21 cellular contexts compared by ENCODE assay signal in the genomic region with DNA sequence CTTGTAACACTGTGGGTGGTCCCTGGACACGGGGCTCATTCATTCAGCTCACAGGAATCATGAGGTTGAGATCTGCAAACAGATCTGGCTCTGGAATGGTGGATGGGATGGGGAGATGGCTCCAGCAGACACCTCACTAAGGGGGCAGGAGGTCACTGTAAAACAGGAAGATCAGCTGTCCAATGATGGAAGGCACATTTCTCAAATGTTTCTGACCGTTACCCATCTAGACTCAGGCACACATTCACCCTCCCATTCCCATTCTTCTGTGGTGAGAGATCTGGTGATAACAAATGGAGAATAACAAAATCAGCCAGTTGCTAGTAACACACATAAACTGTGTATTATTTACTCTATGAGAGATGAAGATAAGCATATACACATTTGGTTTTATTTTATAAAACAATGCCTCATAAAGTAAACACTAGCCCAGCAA.
DNase-seq lines count a peak whose midpoint lies in the region; ATAC-seq, FAIRE-seq and TF ChIP-seq lines count a peak whose summit lies in the region.
"Had no signal": no experiment of that assay in that cellular context is flagged by ENCODE, and none has a peak within 500 bp of the region (broad histone marks: within the 10 kb centered on the region; RNA-seq: fewer than 3 reads in every experiment).

No MANE protein-coding gene starts in this region.

- no peaks in the 10 kb centered on the region for H3K9me3 ChIP-seq in Panc1 (ENCODE audit: control insufficient read depth, insufficient read depth, low read depth, low read length)
- H3K9me3 ChIP-seq in naive thymus-derived CD4-positive, alpha-beta T cell (ENCODE audit: control insufficient read depth in 2 of 3, low read length in 3 of 3) = no peaks in the 10 kb centered on the region
- H3K9me3 ChIP-seq: BLaER1, breast epithelium, pancreas, stomach had no signal

- CTCF ChIA-PET in Panc1 (lab: Charles Lee) = no interaction called here
- CTCF ChIA-PET in naive thymus-derived CD4-positive, alpha-beta T cell (lab: Charles Lee) = no interaction called here

- peaks cover 20% of the 10 kb centered on the region for H3K4me1 ChIP-seq in Panc1 (ENCODE audit: control insufficient read depth, insufficient read depth, low read length)
- no peaks in the 10 kb centered on the region for H3K4me1 ChIP-seq in naive thymus-derived CD4-positive, alpha-beta T cell (ENCODE audit: control insufficient read depth in 2 of 2, insufficient read depth in 2 of 2, low read length in 2 of 2)
- H3K4me1 ChIP-seq: breast epithelium, pancreas, stomach had no signal

- TF ChIP-seq CTCF in Panc1 (IDR thresholded peaks at IDR 0.05) = no peak
- TF ChIP-seq CTCF in fibroblast of villous mesenchyme (IDR thresholded peaks at IDR 0.05; ENCODE audit: insufficient read depth, low read depth, low read length) = no peak
- TF ChIP-seq CTCF in type B pancreatic cell (conservative IDR thresholded peaks at IDR 0.05) = no peak
- no peak for TF ChIP-seq CTCF in progenitor cell of endocrine pancreas (IDR thresholded peaks at IDR 0.05; ENCODE audit: unreplicated experiment)

- no peaks in the 10 kb centered on the region for H3K36me3 Mint-ChIP-seq in type B pancreatic cell
- H3K36me3 Mint-ChIP-seq in progenitor cell of endocrine pancreas (ENCODE audit: insufficient read depth) = no peaks in the 10 kb centered on the region
- no peaks in the 10 kb centered on the region for H3K36me3 Mint-ChIP-seq in naive thymus-derived CD4-positive, alpha-beta T cell
- H3K36me3 Mint-ChIP-seq: activated naive CD8-positive, alpha-beta T cell; naive B cell had no signal

- H3K4me3 Mint-ChIP-seq in type B pancreatic cell (peak overlapping the region; percentile 40), progenitor cell of endocrine pancreas (ENCODE audit: low read depth) (no peak overlapping the region)
- peak overlapping the region in 1 of 10 donors; percentile 27 for H3K4me3 Mint-ChIP-seq in naive thymus-derived CD4-positive, alpha-beta T cell
- H3K4me3 Mint-ChIP-seq: activated naive CD8-positive, alpha-beta T cell; dendritic cell treated with granulocyte-macrophage colony-stimulating factor and Interleukin-4, amounts not matched to agents 40 ng/mL and 50 ng/mL, for 4 days; naive B cell had no signal

- no peak for FAIRE-seq in GM12891 (lab: Jason Lieb, UNC)
- FAIRE-seq: pancreas had no signal

- H3K4me3 ChIP-seq in Panc1 (ENCODE audit: low read depth in 2 of 2, low read length in 2 of 2) (no peak overlapping the region), fibroblast of villous mesenchyme (ENCODE audit: low read depth, low read length) (no peak overlapping the region)
- no peak overlapping the region for H3K4me3 ChIP-seq in naive thymus-derived CD4-positive, alpha-beta T cell (ENCODE audit: low read length)
- H3K4me3 ChIP-seq: BLaER1, breast epithelium, pancreas, stomach had no signal

- peak; percentile 23 for DNase-seq in ELR (ENCODE audit: low read depth)
- peak; percentile 61 for DNase-seq in Panc1 (ENCODE audit: low read depth, low spot score)
- peak; percentile 83 for DNase-seq in fibroblast of villous mesenchyme (ENCODE audit: low read depth)
- DNase-seq in type B pancreatic cell (ENCODE audit: extremely low spot score, unreplicated experiment) = no peak
- DNase-seq in progenitor cell of endocrine pancreas (ENCODE audit: low spot score, unreplicated experiment) = no peak
- no peak for DNase-seq in GM12891 (ENCODE audit: insufficient read length, low spot score)
- no peak for DNase-seq in naive thymus-derived CD4-positive, alpha-beta T cell
- DNase-seq: activated CD4-positive, CD25-positive, alpha-beta regulatory T cell treated with anti-CD3 and anti-CD28 coated beads, Interleukin-2, amount 50 U/mL, for 72 hours; DMS 273 treated with DMSO at 0.1 percent for 48 hours; naive B cell; NCI-H1048; NCI-H2081; NCI-H69; pancreas; stimulated activated CD4-positive, alpha-beta T cell treated with anti-CD3 and anti-CD28 coated beads, Interleukin-2, amount 100 ng/mL, for 24 hours; stomach; T-helper 9 cell had no signal

- in situ Hi-C loops in Panc1 (cut with HindIII; ENCODE audit: low pct_unique_long_range_greater_than_20kb, low sequenced_read_pairs) = no loop called here

- BruUV-seq in Panc1 (replicated peaks; lab: Mats Ljungman, UMichigan) = no TSS peak

- TF ChIP-seq POLR2A in GM12891 (IDR thresholded peaks at IDR 0.05; ENCODE audit: low read depth, low read length) = no peak

- H3K4me1 Mint-ChIP-seq in type B pancreatic cell (ENCODE audit: unreplicated experiment) (peaks cover 24% of the 10 kb centered on the region), progenitor cell of endocrine pancreas (ENCODE audit: low read depth) (peaks cover 14% of the 10 kb centered on the region)
- peaks cover 5 to 12% (median 10%) of the 10 kb centered on the region in 7 donors for H3K4me1 Mint-ChIP-seq in naive thymus-derived CD4-positive, alpha-beta T cell
- H3K4me1 Mint-ChIP-seq: naive B cell had no signal

- H3K27me3 Mint-ChIP-seq in type B pancreatic cell = peaks cover 25% of the 10 kb centered on the region
- H3K27me3 Mint-ChIP-seq in progenitor cell of endocrine pancreas = peaks cover 11% of the 10 kb centered on the region
- peaks cover 12 to 51% (median 25%) of the 10 kb centered on the region in 5 donors for H3K27me3 Mint-ChIP-seq in naive thymus-derived CD4-positive, alpha-beta T cell

- H3K36me3 ChIP-seq in Panc1 (ENCODE audit: control insufficient read depth, insufficient read depth, low read length) = no peaks in the 10 kb centered on the region
- H3K36me3 ChIP-seq in naive thymus-derived CD4-positive, alpha-beta T cell (ENCODE audit: control insufficient read depth in 2 of 3, insufficient read depth in 3 of 3, low read length in 3 of 3) = no peaks in the 10 kb centered on the region
- H3K36me3 ChIP-seq: BLaER1, breast epithelium, pancreas, stomach had no signal

- H3K9me3 Mint-ChIP-seq in type B pancreatic cell (no peaks in the 10 kb centered on the region), progenitor cell of endocrine pancreas (ENCODE audit: low read depth) (no peaks in the 10 kb centered on the region)
- H3K9me3 Mint-ChIP-seq in naive thymus-derived CD4-positive, alpha-beta T cell = no peaks in the 10 kb centered on the region
- H3K9me3 Mint-ChIP-seq: dendritic cell treated with granulocyte-macrophage colony-stimulating factor and Interleukin-4, amounts not matched to agents 40 ng/mL and 50 ng/mL, for 4 days; naive B cell had no signal

- H3K27ac Mint-ChIP-seq in type B pancreatic cell (no peak overlapping the region), progenitor cell of endocrine pancreas (no peak overlapping the region)
- no peak overlapping the region for H3K27ac Mint-ChIP-seq in naive thymus-derived CD4-positive, alpha-beta T cell
- H3K27ac Mint-ChIP-seq: activated naive CD8-positive, alpha-beta T cell; dendritic cell treated with granulocyte-macrophage colony-stimulating factor and Interleukin-4, amounts not matched to agents 40 ng/mL and 50 ng/mL, for 4 days; naive B cell had no signal

- H3K27ac ChIP-seq in Panc1 (ENCODE audit: low read length) = no peak overlapping the region; the same call in 1 of the 2 replicates
- H3K27ac ChIP-seq in naive thymus-derived CD4-positive, alpha-beta T cell (ENCODE audit: low read depth, low read length) = no peak overlapping the region
- H3K27ac ChIP-seq: BLaER1, breast epithelium, pancreas, stomach had no signal

- no peaks in the 10 kb centered on the region for H3K27me3 ChIP-seq in Panc1 (ENCODE audit: control insufficient read depth, insufficient read depth, low read length)
- H3K27me3 ChIP-seq in naive thymus-derived CD4-positive, alpha-beta T cell (ENCODE audit: control insufficient read depth in 2 of 2, insufficient read depth in 2 of 2, low read length in 2 of 2) = no peaks in the 10 kb centered on the region
- H3K27me3 ChIP-seq: BLaER1 had no signal

- POLR2A ChIA-PET in Panc1 (lab: Charles Lee) = no interaction called here
- POLR2A ChIA-PET in naive thymus-derived CD4-positive, alpha-beta T cell (lab: Charles Lee) = no interaction called here

- peak; percentile 93 for ATAC-seq in Panc1
- ATAC-seq in naive thymus-derived CD4-positive, alpha-beta T cell = no peak
- ATAC-seq: pancreas had no signal

- intact Hi-C loops in Panc1 (cut with micrococcal nuclease; ENCODE audit: unreplicated experiment) = no loop called here
- intact Hi-C loops in naive thymus-derived CD4-positive, alpha-beta T cell (cut with micrococcal nuclease) = no loop called here

TF ChIP-seq in GM12891, 5 proteins besides CTCF, POLR2A, EP300 and RAD21:
- TF ChIP-seq TAF1 (IDR thresholded peaks at IDR 0.05; ENCODE audit: low read depth, low read length) (no peak), SPI1 (IDR thresholded peaks at IDR 0.05; ENCODE audit: low read depth, low read length) (no peak)

Comparison
In these comparisons a context has a peak if more than half of its experiments do, and no peak if none do; other contexts are left out.
1. DNase-seq: peak in ELR (single experiment), Panc1 (single experiment) and fibroblast of villous mesenchyme (single experiment); none in type B pancreatic cell (single experiment), progenitor cell of endocrine pancreas (single experiment), GM12891 (single experiment) and naive thymus-derived CD4-positive, alpha-beta T cell (0 of 9).